25 cellular contexts compared by ENCODE assay signal in genomic region chr14:100093322-100093721, GRCh38. TPM values are rescaled to one million over a fixed set of nuclear protein-coding genes. Genes with fewer than 3 reads are reported as not detected.
DNase-seq lines count a peak whose midpoint lies in the region; ATAC-seq and TF ChIP-seq lines count a peak whose summit lies in the region.
"Had no signal": no experiment of that assay in that cellular context is flagged by ENCODE, and none has a peak within 500 bp of the region (broad histone marks: within the 10 kb centered on the region; RNA-seq: fewer than 3 reads in every experiment).

No MANE protein-coding gene starts in this region.

- ATAC-seq in T-helper 17 cell (no peak), HG02642 (IDR thresholded peaks at IDR 0.05; ENCODE audit: poor library complexity, unreplicated experiment) (no peak), left lung (no peak)
- ATAC-seq: stimulated activated naive B cell treated with anti-CD40 and anti-IgM and Interleukin-4, amounts not matched to agents 10 μg/mL and 1 μg/mL and 100 μg/mL, for 72 hours had no signal

- no peak overlapping the region for H3K4me3 Mint-ChIP-seq in activated naive CD4-positive, alpha-beta T cell treated with anti-CD3 and anti-CD28 coated beads, Interleukin-2, amount 10 ng/mL, durations not matched to agents 7 days and 5 days
- no peak overlapping the region for H3K4me3 Mint-ChIP-seq in T-helper 17 cell
- no peak overlapping the region for H3K4me3 Mint-ChIP-seq in stimulated activated naive CD8-positive, alpha-beta T cell treated with anti-CD3 and anti-CD28 coated beads, Interleukin-15, Interleukin-2, amounts not matched to agents 100 ng/mL and 50 ng/mL, for 24 hours
- H3K4me3 Mint-ChIP-seq: naive B cell; stimulated activated naive B cell treated with anti-CD40 and anti-IgM and Interleukin-4, amounts not matched to agents 10 μg/mL and 1 μg/mL and 100 μg/mL, for 72 hours had no signal

- peaks cover 91% of the 10 kb centered on the region for H3K4me1 Mint-ChIP-seq in activated naive CD4-positive, alpha-beta T cell treated with anti-CD3 and anti-CD28 coated beads, Interleukin-2, amount 10 ng/mL, durations not matched to agents 7 days and 5 days
- peaks cover 75% of the 10 kb centered on the region for H3K4me1 Mint-ChIP-seq in T-helper 17 cell
- H3K4me1 Mint-ChIP-seq in stimulated activated naive CD8-positive, alpha-beta T cell treated with anti-CD3 and anti-CD28 coated beads, Interleukin-15, Interleukin-2, amounts not matched to agents 100 ng/mL and 50 ng/mL, for 24 hours (ENCODE audit: low read depth), result peaks cover 95% of the 10 kb centered on the region

- peak overlapping the region; percentile 58 for H3K27ac ChIP-seq in effector memory CD4-positive, alpha-beta T cell (ENCODE audit: insufficient read depth, low read length, poor library complexity, severe bottlenecking)
- H3K27ac ChIP-seq in left lung, result no peak overlapping the region
- H3K27ac ChIP-seq: adrenal gland, brain microvascular endothelial cell, C4-2B, left ventricle myocardium inferior, ovary, SJSA1 had no signal

- H3K9me3 ChIP-seq in T-helper 17 cell (ENCODE audit: control insufficient read depth, low read length, poor library complexity, severe bottlenecking) (no peaks in the 10 kb centered on the region), left lung (no peaks in the 10 kb centered on the region)
- no peaks in the 10 kb centered on the region for H3K9me3 ChIP-seq in effector memory CD4-positive, alpha-beta T cell (ENCODE audit: control insufficient read depth, low read length)
- H3K9me3 ChIP-seq: adrenal gland, left ventricle myocardium inferior, ovary, SJSA1 had no signal

- H3K36me3 ChIP-seq in effector memory CD4-positive, alpha-beta T cell (ENCODE audit: control insufficient read depth, insufficient read depth, low read length), result peaks cover 71% of the 10 kb centered on the region
- H3K36me3 ChIP-seq in left lung, result peaks cover 0 to 18% of the 10 kb centered on the region in 2 donors
- H3K36me3 ChIP-seq: brain microvascular endothelial cell, ovary, SJSA1 had no signal

- CTCF ChIA-PET in activated naive CD4-positive, alpha-beta T cell treated with anti-CD3 and anti-CD28 coated beads, Interleukin-2, amount 10 ng/mL, durations not matched to agents 7 days and 5 days (lab: Charles Lee), result interaction anchor here (0.6 to 1.9 kb wide), 6 partner anchors 10 to 26 kb away, joined by 3 to 7 read pairs (median 3); no protein-coding TSS in a partner anchor

- no peaks in the 10 kb centered on the region for H3K27me3 ChIP-seq in effector memory CD4-positive, alpha-beta T cell (replicated peaks; ENCODE audit: control insufficient read depth, insufficient read depth, low read length, poor library complexity, severe bottlenecking)
- H3K27me3 ChIP-seq in left lung, result no peaks in the 10 kb centered on the region
- H3K27me3 ChIP-seq: adrenal gland, brain microvascular endothelial cell, ovary, SJSA1 had no signal

- DNase-seq in activated naive CD4-positive, alpha-beta T cell treated with anti-CD3 and anti-CD28 coated beads, Interleukin-2, amount 10 ng/mL, durations not matched to agents 7 days and 5 days, result no peak
- DNase-seq in activated naive CD4-positive, alpha-beta T cell (lab: John Stamatoyannopoulos, UW), result no peak
- DNase-seq in T-helper 17 cell, result no peak
- no peak for DNase-seq in effector memory CD4-positive, alpha-beta T cell
- no peak for DNase-seq in DMS79 treated with DMSO at 0.1 percent for 48 hours (lab: John Stamatoyannopoulos, UW)
- no peak for DNase-seq in left lung
- DNase-seq: activated CD4-positive, alpha-beta T cell treated with anti-CD3 and anti-CD28 coated beads for 48 hours; adrenal gland; brain microvascular endothelial cell; DMS 273 treated with DMSO at 0.1 percent for 48 hours; foreskin melanocyte; HCEC 1CT; KG1; left ventricle myocardium inferior; naive B cell; NCI-H146; NCI-H2171 treated with DMSO at 0.1 percent for 48 hours; NCI-H526 treated with DMSO at 0.1 percent for 48 hours; ovary; stimulated activated CD4-positive, alpha-beta T cell treated with anti-CD3 and anti-CD28 coated beads, Interleukin-2, amount 100 ng/mL, for 48 hours; stimulated activated naive B cell treated with anti-CD40 and anti-IgM and Interleukin-4, amounts not matched to agents 10 μg/mL and 1 μg/mL and 100 μg/mL, for 72 hours had no signal

- no peaks in the 10 kb centered on the region for H3K9me3 Mint-ChIP-seq in activated naive CD4-positive, alpha-beta T cell treated with anti-CD3 and anti-CD28 coated beads, Interleukin-2, amount 10 ng/mL, durations not matched to agents 7 days and 5 days
- no peaks in the 10 kb centered on the region for H3K9me3 Mint-ChIP-seq in stimulated activated naive CD8-positive, alpha-beta T cell treated with anti-CD3 and anti-CD28 coated beads, Interleukin-15, Interleukin-2, amounts not matched to agents 100 ng/mL and 50 ng/mL, for 24 hours
- H3K9me3 Mint-ChIP-seq: naive B cell; stimulated activated naive B cell treated with anti-CD40 and anti-IgM and Interleukin-4, amounts not matched to agents 10 μg/mL and 1 μg/mL and 100 μg/mL, for 72 hours had no signal

- intact Hi-C loops in left lung (cut with DNase I), result no loop called here

- H3K4me1 ChIP-seq in effector memory CD4-positive, alpha-beta T cell (ENCODE audit: control insufficient read depth, insufficient read depth, low read length, poor library complexity, severe bottlenecking), result peaks cover 63% of the 10 kb centered on the region
- H3K4me1 ChIP-seq in left lung, result no peaks in the 10 kb centered on the region
- H3K4me1 ChIP-seq: adrenal gland, left ventricle myocardium inferior, SJSA1 had no signal

- H3K4me3 ChIP-seq in effector memory CD4-positive, alpha-beta T cell (ENCODE audit: insufficient read depth, low read depth, low read length, poor library complexity, severe bottlenecking), result no peak overlapping the region
- H3K4me3 ChIP-seq in left lung, result no peak overlapping the region
- H3K4me3 ChIP-seq: adrenal gland, left ventricle myocardium inferior, ovary, SJSA1 had no signal

- TF ChIP-seq CTCF in left lung (IDR thresholded peaks at IDR 0.05), result no peak

- H3K27ac Mint-ChIP-seq in activated naive CD4-positive, alpha-beta T cell treated with anti-CD3 and anti-CD28 coated beads, Interleukin-2, amount 10 ng/mL, durations not matched to agents 7 days and 5 days, result peak overlapping the region; percentile 19
- peak overlapping the region; percentile 98 for H3K27ac Mint-ChIP-seq in T-helper 17 cell
- H3K27ac Mint-ChIP-seq in stimulated activated naive CD8-positive, alpha-beta T cell treated with anti-CD3 and anti-CD28 coated beads, Interleukin-15, Interleukin-2, amounts not matched to agents 100 ng/mL and 50 ng/mL, for 24 hours, result peak overlapping the region; percentile 85
- H3K27ac Mint-ChIP-seq: stimulated activated naive B cell treated with anti-CD40 and anti-IgM and Interleukin-4, amounts not matched to agents 10 μg/mL and 1 μg/mL and 100 μg/mL, for 72 hours had no signal

- H3K27me3 Mint-ChIP-seq in activated naive CD4-positive, alpha-beta T cell treated with anti-CD3 and anti-CD28 coated beads, Interleukin-2, amount 10 ng/mL, durations not matched to agents 7 days and 5 days, result no peaks in the 10 kb centered on the region
- H3K27me3 Mint-ChIP-seq in T-helper 17 cell, result no peaks in the 10 kb centered on the region
- no peaks in the 10 kb centered on the region for H3K27me3 Mint-ChIP-seq in stimulated activated naive CD8-positive, alpha-beta T cell treated with anti-CD3 and anti-CD28 coated beads, Interleukin-15, Interleukin-2, amounts not matched to agents 100 ng/mL and 50 ng/mL, for 24 hours
- H3K27me3 Mint-ChIP-seq: naive B cell; stimulated activated naive B cell treated with anti-CD40 and anti-IgM and Interleukin-4, amounts not matched to agents 10 μg/mL and 1 μg/mL and 100 μg/mL, for 72 hours had no signal

- H3K36me3 Mint-ChIP-seq in activated naive CD4-positive, alpha-beta T cell treated with anti-CD3 and anti-CD28 coated beads, Interleukin-2, amount 10 ng/mL, durations not matched to agents 7 days and 5 days, result peaks cover 88% of the 10 kb centered on the region
- H3K36me3 Mint-ChIP-seq in T-helper 17 cell (ENCODE audit: low read depth), result peaks cover 13% of the 10 kb centered on the region
- H3K36me3 Mint-ChIP-seq in stimulated activated naive CD8-positive, alpha-beta T cell treated with anti-CD3 and anti-CD28 coated beads, Interleukin-15, Interleukin-2, amounts not matched to agents 100 ng/mL and 50 ng/mL, for 24 hours (ENCODE audit: low read depth), result peaks cover 73% of the 10 kb centered on the region

RNA-seq across cellular contexts. Expression of gene EVL, which starts 28.1 kb away (rescaled TPM):
- total RNA-seq in T-helper 17 cell, result 100 to 1,000 TPM; 793 to 831 TPM
- 10 to 100 TPM; 60.2 to 84.5 TPM for total RNA-seq in left lung

Comparison
In these comparisons a context has a peak if more than half of its experiments do, and no peak if none do; other contexts are left out.
1. H3K27ac Mint-ChIP-seq: peak in every context shown above with its lines; median percentile 98 in T-helper 17 cell; 85 in stimulated activated naive CD8-positive, alpha-beta T cell treated with anti-CD3 and anti-CD28 coated beads, Interleukin-15, Interleukin-2, amounts not matched to agents 100 ng/mL and 50 ng/mL, for 24 hours; 19 in activated naive CD4-positive, alpha-beta T cell treated with anti-CD3 and anti-CD28 coated beads, Interleukin-2, amount 10 ng/mL, durations not matched to agents 7 days and 5 days.
2. RNA of gene EVL, which starts 28.1 kb away (total RNA-seq): 793 to 831 TPM in T-helper 17 cell; 60.2 to 84.5 TPM in left lung; every median in the first group is over 4 times any median in the second.